In the genomic region with DNA sequence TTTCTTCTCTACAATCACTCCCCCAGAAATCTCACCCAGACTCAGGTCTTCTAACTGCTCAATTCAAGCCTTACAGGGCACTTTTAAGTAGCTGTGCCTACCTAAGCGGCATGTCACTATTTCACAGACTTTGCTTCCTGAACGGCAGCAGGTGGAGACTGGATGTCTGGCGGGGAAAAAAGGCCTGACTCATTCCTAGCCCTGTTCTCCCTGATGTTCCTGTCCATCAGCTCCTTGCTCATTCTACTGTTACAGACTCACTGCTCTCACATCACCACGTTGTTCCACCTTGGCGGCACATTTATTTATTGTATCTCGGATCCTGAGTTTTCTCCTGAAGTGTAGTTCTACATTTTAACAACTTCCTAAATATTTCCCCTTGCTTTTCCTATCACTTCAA, we compare ENCODE assay signal across 1 cellular context.
TF ChIP-seq lines count a peak whose summit lies in the region.

No MANE protein-coding gene starts in this region.

TF ChIP-seq in K562, 482 proteins besides CTCF, POLR2A, EP300 and RAD21 (continued from another document):
- TF ChIP-seq, protein P1, sequence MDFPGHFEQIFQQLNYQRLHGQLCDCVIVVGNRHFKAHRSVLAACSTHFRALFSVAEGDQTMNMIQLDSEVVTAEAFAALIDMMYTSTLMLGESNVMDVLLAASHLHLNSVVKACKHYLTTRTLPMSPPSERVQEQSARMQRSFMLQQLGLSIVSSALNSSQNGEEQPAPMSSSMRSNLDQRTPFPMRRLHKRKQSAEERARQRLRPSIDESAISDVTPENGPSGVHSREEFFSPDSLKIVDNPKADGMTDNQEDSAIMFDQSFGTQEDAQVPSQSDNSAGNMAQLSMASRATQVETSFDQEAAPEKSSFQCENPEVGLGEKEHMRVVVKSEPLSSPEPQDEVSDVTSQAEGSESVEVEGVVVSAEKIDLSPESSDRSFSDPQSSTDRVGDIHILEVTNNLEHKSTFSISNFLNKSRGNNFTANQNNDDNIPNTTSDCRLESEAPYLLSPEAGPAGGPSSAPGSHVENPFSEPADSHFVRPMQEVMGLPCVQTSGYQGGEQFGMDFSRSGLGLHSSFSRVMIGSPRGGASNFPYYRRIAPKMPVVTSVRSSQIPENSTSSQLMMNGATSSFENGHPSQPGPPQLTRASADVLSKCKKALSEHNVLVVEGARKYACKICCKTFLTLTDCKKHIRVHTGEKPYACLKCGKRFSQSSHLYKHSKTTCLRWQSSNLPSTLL (IDR thresholded peaks at IDR 0.05), result no peak
- TF ChIP-seq CTBP1 (IDR thresholded peaks at IDR 0.05; ENCODE audit: borderline replicate concordance), result peak; percentile 69
- no peak for TF ChIP-seq SUPT5H (IDR thresholded peaks at IDR 0.05)
- TF ChIP-seq, protein P2, sequence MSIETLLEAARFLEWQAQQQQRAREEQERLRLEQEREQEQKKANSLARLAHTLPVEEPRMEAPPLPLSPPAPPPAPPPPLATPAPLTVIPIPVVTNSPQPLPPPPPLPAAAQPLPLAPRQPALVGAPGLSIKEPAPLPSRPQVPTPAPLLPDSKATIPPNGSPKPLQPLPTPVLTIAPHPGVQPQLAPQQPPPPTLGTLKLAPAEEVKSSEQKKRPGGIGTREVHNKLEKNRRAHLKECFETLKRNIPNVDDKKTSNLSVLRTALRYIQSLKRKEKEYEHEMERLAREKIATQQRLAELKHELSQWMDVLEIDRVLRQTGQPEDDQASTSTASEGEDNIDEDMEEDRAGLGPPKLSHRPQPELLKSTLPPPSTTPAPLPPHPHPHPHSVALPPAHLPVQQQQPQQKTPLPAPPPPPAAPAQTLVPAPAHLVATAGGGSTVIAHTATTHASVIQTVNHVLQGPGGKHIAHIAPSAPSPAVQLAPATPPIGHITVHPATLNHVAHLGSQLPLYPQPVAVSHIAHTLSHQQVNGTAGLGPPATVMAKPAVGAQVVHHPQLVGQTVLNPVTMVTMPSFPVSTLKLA (conservative IDR thresholded peaks at IDR 0.05), result 0 out of 4 replicates have a peak, but pooled peaks of 1 of the 2 experiments have one; percentile 38
- 0 out of 4 replicates have a peak, but pooled peaks of 1 of the 2 experiments have one; percentile 35 for TF ChIP-seq KDM1A (IDR thresholded peaks at IDR 0.05)
- TF ChIP-seq PURB (CRISPR knock-in tag; IDR thresholded peaks at IDR 0.05; ENCODE audit: low read depth), result no peak
- TF ChIP-seq MAFF (IDR thresholded peaks at IDR 0.05; ENCODE audit: low read length), result peak; percentile 62
- TF ChIP-seq ZNF212 (CRISPR knock-in tag; IDR thresholded peaks at IDR 0.05), result no peak
- TF ChIP-seq ESRRB (CRISPR knock-in tag; IDR thresholded peaks at IDR 0.05; ENCODE audit: borderline replicate concordance), result no peak
- TF ChIP-seq, protein P3, sequence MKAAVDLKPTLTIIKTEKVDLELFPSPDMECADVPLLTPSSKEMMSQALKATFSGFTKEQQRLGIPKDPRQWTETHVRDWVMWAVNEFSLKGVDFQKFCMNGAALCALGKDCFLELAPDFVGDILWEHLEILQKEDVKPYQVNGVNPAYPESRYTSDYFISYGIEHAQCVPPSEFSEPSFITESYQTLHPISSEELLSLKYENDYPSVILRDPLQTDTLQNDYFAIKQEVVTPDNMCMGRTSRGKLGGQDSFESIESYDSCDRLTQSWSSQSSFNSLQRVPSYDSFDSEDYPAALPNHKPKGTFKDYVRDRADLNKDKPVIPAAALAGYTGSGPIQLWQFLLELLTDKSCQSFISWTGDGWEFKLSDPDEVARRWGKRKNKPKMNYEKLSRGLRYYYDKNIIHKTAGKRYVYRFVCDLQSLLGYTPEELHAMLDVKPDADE (conservative IDR thresholded peaks at IDR 0.05; ENCODE audit: control insufficient read depth, low read depth, low read length), result no peak
- TF ChIP-seq ESRRA (IDR thresholded peaks at IDR 0.05; ENCODE audit: borderline replicate concordance, low read depth), result no peak
- TF ChIP-seq CXXC5 (CRISPR knock-in tag; IDR thresholded peaks at IDR 0.05), result no peak
- TF ChIP-seq ZNF408 (CRISPR knock-in tag; IDR thresholded peaks at IDR 0.05; ENCODE audit: low read depth), result no peak
- TF ChIP-seq ZNF57 (CRISPR knock-in tag; IDR thresholded peaks at IDR 0.05), result no peak
- TF ChIP-seq HOXB6 (CRISPR knock-in tag; IDR thresholded peaks at IDR 0.05; ENCODE audit: borderline replicate concordance), result no peak
- no peak for TF ChIP-seq SMARCA5 (IDR thresholded peaks at IDR 0.05)
- no peak for TF ChIP-seq ZNF583 (CRISPR knock-in tag; IDR thresholded peaks at IDR 0.05)
- TF ChIP-seq NFE2 (IDR thresholded peaks at IDR 0.05; ENCODE audit: low read depth), result peak; percentile 88
- 0 out of 2 replicates have a peak, but pooled peaks have one; percentile 31 for TF ChIP-seq LEF1 (IDR thresholded peaks at IDR 0.05)
- no peak for TF ChIP-seq KLF10 (CRISPR knock-in tag; IDR thresholded peaks at IDR 0.05)
- TF ChIP-seq, protein P4, sequence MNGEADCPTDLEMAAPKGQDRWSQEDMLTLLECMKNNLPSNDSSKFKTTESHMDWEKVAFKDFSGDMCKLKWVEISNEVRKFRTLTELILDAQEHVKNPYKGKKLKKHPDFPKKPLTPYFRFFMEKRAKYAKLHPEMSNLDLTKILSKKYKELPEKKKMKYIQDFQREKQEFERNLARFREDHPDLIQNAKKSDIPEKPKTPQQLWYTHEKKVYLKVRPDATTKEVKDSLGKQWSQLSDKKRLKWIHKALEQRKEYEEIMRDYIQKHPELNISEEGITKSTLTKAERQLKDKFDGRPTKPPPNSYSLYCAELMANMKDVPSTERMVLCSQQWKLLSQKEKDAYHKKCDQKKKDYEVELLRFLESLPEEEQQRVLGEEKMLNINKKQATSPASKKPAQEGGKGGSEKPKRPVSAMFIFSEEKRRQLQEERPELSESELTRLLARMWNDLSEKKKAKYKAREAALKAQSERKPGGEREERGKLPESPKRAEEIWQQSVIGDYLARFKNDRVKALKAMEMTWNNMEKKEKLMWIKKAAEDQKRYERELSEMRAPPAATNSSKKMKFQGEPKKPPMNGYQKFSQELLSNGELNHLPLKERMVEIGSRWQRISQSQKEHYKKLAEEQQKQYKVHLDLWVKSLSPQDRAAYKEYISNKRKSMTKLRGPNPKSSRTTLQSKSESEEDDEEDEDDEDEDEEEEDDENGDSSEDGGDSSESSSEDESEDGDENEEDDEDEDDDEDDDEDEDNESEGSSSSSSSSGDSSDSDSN (IDR thresholded peaks at IDR 0.05; ENCODE audit: borderline replicate concordance in 1 of 2, low read depth in 2 of 2, low read length in 2 of 2), result 0 out of 4 replicates have a peak, but pooled peaks of 1 of the 2 experiments have one; percentile 40
- TF ChIP-seq, protein P5, sequence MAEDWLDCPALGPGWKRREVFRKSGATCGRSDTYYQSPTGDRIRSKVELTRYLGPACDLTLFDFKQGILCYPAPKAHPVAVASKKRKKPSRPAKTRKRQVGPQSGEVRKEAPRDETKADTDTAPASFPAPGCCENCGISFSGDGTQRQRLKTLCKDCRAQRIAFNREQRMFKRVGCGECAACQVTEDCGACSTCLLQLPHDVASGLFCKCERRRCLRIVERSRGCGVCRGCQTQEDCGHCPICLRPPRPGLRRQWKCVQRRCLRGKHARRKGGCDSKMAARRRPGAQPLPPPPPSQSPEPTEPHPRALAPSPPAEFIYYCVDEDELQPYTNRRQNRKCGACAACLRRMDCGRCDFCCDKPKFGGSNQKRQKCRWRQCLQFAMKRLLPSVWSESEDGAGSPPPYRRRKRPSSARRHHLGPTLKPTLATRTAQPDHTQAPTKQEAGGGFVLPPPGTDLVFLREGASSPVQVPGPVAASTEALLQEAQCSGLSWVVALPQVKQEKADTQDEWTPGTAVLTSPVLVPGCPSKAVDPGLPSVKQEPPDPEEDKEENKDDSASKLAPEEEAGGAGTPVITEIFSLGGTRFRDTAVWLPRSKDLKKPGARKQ (CRISPR knock-in tag; IDR thresholded peaks at IDR 0.05), result no peak
- TF ChIP-seq ARID2 (IDR thresholded peaks at IDR 0.05), result no peak
- TF ChIP-seq SIN3A (IDR thresholded peaks at IDR 0.05; ENCODE audit: borderline replicate concordance in 2 of 2, control insufficient read depth in 1 of 2, low read depth in 2 of 2, low read length in 2 of 2), result no peak
- peak in 1 of 2 experiments; percentile 53; a peak in 1 of 4 replicates for TF ChIP-seq RCOR1 (IDR thresholded peaks at IDR 0.05; ENCODE audit: borderline replicate concordance in 1 of 2, low read depth in 2 of 2, low read length in 2 of 2)
- peak; percentile 78 for TF ChIP-seq ZNF316 (IDR thresholded peaks at IDR 0.05)
- TF ChIP-seq NRF1 (conservative IDR thresholded peaks at IDR 0.05 in 1 of 2, IDR thresholded peaks at IDR 0.05 in 1 of 2), result no peak
- peak; percentile 45; the same call in 1 of the 2 replicates for TF ChIP-seq DPF2 (IDR thresholded peaks at IDR 0.05)
- no peak for TF ChIP-seq HNRNPUL1 (IDR thresholded peaks at IDR 0.05; ENCODE audit: low read length)
- TF ChIP-seq, protein P6, sequence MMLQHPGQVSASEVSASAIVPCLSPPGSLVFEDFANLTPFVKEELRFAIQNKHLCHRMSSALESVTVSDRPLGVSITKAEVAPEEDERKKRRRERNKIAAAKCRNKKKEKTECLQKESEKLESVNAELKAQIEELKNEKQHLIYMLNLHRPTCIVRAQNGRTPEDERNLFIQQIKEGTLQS (IDR thresholded peaks at IDR 0.05), result peak; percentile 39; the same call in 1 of the 2 replicates
- TF ChIP-seq, protein P6 (CRISPR knock-in tag; conservative IDR thresholded peaks at IDR 0.05), result no peak
- TF ChIP-seq RBM34 (IDR thresholded peaks at IDR 0.05; ENCODE audit: borderline replicate concordance, insufficient read depth, low read length), result no peak
- TF ChIP-seq FOSL1 (tag; conservative IDR thresholded peaks at IDR 0.05), result 0 out of 2 replicates have a peak, but pooled peaks have one; percentile 25
- TF ChIP-seq JUND (IDR thresholded peaks at IDR 0.05; ENCODE audit: borderline replicate concordance, low read depth, low read length), result peak; percentile 31; the same call in 1 of the 2 replicates
- TF ChIP-seq JUND (tag; IDR thresholded peaks at IDR 0.05; ENCODE audit: borderline replicate concordance, low read depth, low read length), result peak; percentile 58; the same call in 1 of the 3 replicates
- TF ChIP-seq, protein P7, sequence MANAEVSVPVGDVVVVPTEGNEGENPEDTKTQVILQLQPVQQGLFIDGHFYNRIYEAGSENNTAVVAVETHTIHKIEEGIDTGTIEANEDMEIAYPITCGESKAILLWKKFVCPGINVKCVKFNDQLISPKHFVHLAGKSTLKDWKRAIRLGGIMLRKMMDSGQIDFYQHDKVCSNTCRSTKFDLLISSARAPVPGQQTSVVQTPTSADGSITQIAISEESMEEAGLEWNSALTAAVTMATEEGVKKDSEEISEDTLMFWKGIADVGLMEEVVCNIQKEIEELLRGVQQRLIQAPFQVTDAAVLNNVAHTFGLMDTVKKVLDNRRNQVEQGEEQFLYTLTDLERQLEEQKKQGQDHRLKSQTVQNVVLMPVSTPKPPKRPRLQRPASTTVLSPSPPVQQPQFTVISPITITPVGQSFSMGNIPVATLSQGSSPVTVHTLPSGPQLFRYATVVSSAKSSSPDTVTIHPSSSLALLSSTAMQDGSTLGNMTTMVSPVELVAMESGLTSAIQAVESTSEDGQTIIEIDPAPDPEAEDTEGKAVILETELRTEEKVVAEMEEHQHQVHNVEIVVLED (CRISPR knock-in tag; IDR thresholded peaks at IDR 0.05), result no peak
- no peak for TF ChIP-seq CSDE1 (IDR thresholded peaks at IDR 0.05)
- TF ChIP-seq ELF1 (tag; IDR thresholded peaks at IDR 0.05), result 0 out of 2 replicates have a peak, but pooled peaks have one; percentile 28
- TF ChIP-seq PPARD (CRISPR knock-in tag; IDR thresholded peaks at IDR 0.05), result no peak
- TF ChIP-seq, protein P8, sequence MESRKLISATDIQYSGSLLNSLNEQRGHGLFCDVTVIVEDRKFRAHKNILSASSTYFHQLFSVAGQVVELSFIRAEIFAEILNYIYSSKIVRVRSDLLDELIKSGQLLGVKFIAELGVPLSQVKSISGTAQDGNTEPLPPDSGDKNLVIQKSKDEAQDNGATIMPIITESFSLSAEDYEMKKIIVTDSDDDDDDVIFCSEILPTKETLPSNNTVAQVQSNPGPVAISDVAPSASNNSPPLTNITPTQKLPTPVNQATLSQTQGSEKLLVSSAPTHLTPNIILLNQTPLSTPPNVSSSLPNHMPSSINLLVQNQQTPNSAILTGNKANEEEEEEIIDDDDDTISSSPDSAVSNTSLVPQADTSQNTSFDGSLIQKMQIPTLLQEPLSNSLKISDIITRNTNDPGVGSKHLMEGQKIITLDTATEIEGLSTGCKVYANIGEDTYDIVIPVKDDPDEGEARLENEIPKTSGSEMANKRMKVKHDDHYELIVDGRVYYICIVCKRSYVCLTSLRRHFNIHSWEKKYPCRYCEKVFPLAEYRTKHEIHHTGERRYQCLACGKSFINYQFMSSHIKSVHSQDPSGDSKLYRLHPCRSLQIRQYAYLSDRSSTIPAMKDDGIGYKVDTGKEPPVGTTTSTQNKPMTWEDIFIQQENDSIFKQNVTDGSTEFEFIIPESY (CRISPR knock-in tag; IDR thresholded peaks at IDR 0.05), result 0 out of 2 replicates have a peak, but pooled peaks have one; percentile 26
- peak; percentile 65; the same call in 1 of the 2 replicates for TF ChIP-seq ZEB2 (IDR thresholded peaks at IDR 0.05)
- TF ChIP-seq, protein P9, sequence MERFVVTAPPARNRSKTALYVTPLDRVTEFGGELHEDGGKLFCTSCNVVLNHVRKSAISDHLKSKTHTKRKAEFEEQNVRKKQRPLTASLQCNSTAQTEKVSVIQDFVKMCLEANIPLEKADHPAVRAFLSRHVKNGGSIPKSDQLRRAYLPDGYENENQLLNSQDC (CRISPR knock-in tag; IDR thresholded peaks at IDR 0.05), result no peak
- TF ChIP-seq EP400 (IDR thresholded peaks at IDR 0.05), result peak; percentile 42
